Comparison of ENCODE assay signal across 1 cellular context in the genomic region with DNA sequence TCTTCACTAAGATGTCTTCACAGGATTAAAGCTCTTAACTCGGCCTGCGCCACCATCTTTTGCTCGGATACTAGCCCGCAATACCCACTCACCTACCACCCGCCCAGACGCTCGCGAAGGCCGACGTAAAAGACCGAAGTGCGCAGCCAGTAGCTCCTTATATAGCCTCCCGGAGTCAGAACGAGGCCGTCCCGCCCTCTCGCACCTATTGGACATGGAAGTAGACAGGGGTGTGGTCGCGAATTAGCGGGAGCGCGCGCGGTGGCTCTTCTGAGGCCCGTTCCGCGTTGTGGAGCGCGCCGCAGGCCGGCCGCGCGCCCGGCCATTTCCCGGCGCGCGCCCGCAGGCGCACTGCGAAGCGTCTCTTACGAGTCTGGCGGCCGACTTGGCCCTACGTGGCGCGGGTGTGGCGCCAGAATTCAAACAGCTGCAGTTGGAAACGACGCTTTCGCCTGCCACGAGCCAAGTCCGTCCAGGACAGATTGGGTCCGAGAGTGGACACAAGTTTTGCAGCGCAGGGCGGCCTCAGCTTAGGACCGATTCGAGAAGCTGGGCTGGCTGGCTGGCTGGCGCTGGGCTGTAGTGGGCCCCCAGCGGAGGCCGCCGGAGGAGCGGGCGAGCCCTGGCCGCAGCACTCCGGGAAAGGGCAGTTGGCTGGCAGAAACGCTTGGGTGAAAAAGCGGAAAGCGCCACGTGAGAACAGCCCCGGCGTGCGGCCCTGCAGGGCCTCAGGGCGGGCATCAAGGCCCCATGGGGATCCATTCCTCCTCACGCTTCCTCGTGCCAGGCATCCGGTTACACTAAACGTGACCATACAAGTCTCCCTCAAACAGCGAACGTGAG.
A peak's percentile ranks its signal among the peaks of the same experiment; 100 is the strongest.
TF ChIP-seq lines count a peak whose summit lies in the region.

No MANE protein-coding gene starts in this region.

TF ChIP-seq in HepG2, 621 proteins besides CTCF, POLR2A, EP300 and RAD21 (continued from another document):
- TF ChIP-seq PREB (CRISPR knock-in tag; IDR thresholded peaks at IDR 0.05) = no peak
- no peak for TF ChIP-seq NONO (IDR thresholded peaks at IDR 0.05)
- TF ChIP-seq NONO (CRISPR knock-in tag; conservative IDR thresholded peaks at IDR 0.05) = peak; percentile 96
- TF ChIP-seq ZFP41 (CRISPR knock-in tag; IDR thresholded peaks at IDR 0.05; ENCODE audit: borderline replicate concordance) = no peak; the same call in 1 of the 2 replicates
- TF ChIP-seq ESRRA (CRISPR knock-in tag; IDR thresholded peaks at IDR 0.05; ENCODE audit: low read depth) = peak; percentile 52; the same call in 1 of the 2 replicates
- TF ChIP-seq ARID2 (CRISPR knock-in tag; IDR thresholded peaks at IDR 0.05; ENCODE audit: borderline replicate concordance) = peak; percentile 92; the same call in 1 of the 2 replicates
- 0 out of 2 replicates have a peak, but pooled peaks have one; percentile 32 for TF ChIP-seq ZNF3 (CRISPR knock-in tag; IDR thresholded peaks at IDR 0.05)
- no peak for TF ChIP-seq GZF1 (CRISPR knock-in tag; IDR thresholded peaks at IDR 0.05)
- TF ChIP-seq SNRNP70 (IDR thresholded peaks at IDR 0.05; ENCODE audit: low read depth, low read length) = no peak
- peak; percentile 84; the same call in 1 of the 2 replicates for TF ChIP-seq KDM5A (IDR thresholded peaks at IDR 0.05; ENCODE audit: borderline replicate concordance, low read length)
- TF ChIP-seq ZBTB14 (CRISPR knock-in tag; IDR thresholded peaks at IDR 0.05) = peak; percentile 99
- no peak for TF ChIP-seq ZNF562 (CRISPR knock-in tag; IDR thresholded peaks at IDR 0.05; ENCODE audit: borderline replicate concordance)
- peak; percentile 91; the same call in 1 of the 2 replicates for TF ChIP-seq KDM4B (CRISPR knock-in tag; IDR thresholded peaks at IDR 0.05)
- peak; percentile 45; the same call in 1 of the 2 replicates for TF ChIP-seq HNRNPUL1 (IDR thresholded peaks at IDR 0.05; ENCODE audit: low read depth, low read length)
- TF ChIP-seq ZNF383 (CRISPR knock-in tag; IDR thresholded peaks at IDR 0.05; ENCODE audit: borderline replicate concordance) = 0 out of 2 replicates have a peak, but pooled peaks have one; percentile 65
- 0 out of 2 replicates have a peak, but pooled peaks have one; percentile 34 for TF ChIP-seq ZBTB4 (CRISPR knock-in tag; IDR thresholded peaks at IDR 0.05; ENCODE audit: borderline replicate concordance)
- peak; percentile 42; the same call in 1 of the 2 replicates for TF ChIP-seq ZBTB38 (CRISPR knock-in tag; IDR thresholded peaks at IDR 0.05)
- no peak for TF ChIP-seq NFRKB (IDR thresholded peaks at IDR 0.05)
- TF ChIP-seq DZIP1 (CRISPR knock-in tag; IDR thresholded peaks at IDR 0.05) = peak; percentile 77
- TF ChIP-seq ZNF574 (CRISPR knock-in tag; IDR thresholded peaks at IDR 0.05) = peak; percentile 85
- peak; percentile 90 for TF ChIP-seq CBX1 (IDR thresholded peaks at IDR 0.05; ENCODE audit: low read depth)
- peak; percentile 4 for TF ChIP-seq RFXANK (CRISPR knock-in tag; IDR thresholded peaks at IDR 0.05)
- TF ChIP-seq NR2F2 (IDR thresholded peaks at IDR 0.05; ENCODE audit: borderline replicate concordance, low read depth) = peak; percentile 53; the same call in 1 of the 2 replicates
- TF ChIP-seq KAT8 (CRISPR knock-in tag; IDR thresholded peaks at IDR 0.05) = peak; percentile 79; the same call in 1 of the 2 replicates
- peak; percentile 75; the same call in 1 of the 2 replicates for TF ChIP-seq ZFYVE20 (CRISPR knock-in tag; IDR thresholded peaks at IDR 0.05; ENCODE audit: borderline replicate concordance, low read depth)
- peak; percentile 100 for TF ChIP-seq POLR2AphosphoS5 (IDR thresholded peaks at IDR 0.05; ENCODE audit: low read depth, low read length)
TF ChIP-seq in HepG2: peak in this region for 410.
